In the genomic region with DNA sequence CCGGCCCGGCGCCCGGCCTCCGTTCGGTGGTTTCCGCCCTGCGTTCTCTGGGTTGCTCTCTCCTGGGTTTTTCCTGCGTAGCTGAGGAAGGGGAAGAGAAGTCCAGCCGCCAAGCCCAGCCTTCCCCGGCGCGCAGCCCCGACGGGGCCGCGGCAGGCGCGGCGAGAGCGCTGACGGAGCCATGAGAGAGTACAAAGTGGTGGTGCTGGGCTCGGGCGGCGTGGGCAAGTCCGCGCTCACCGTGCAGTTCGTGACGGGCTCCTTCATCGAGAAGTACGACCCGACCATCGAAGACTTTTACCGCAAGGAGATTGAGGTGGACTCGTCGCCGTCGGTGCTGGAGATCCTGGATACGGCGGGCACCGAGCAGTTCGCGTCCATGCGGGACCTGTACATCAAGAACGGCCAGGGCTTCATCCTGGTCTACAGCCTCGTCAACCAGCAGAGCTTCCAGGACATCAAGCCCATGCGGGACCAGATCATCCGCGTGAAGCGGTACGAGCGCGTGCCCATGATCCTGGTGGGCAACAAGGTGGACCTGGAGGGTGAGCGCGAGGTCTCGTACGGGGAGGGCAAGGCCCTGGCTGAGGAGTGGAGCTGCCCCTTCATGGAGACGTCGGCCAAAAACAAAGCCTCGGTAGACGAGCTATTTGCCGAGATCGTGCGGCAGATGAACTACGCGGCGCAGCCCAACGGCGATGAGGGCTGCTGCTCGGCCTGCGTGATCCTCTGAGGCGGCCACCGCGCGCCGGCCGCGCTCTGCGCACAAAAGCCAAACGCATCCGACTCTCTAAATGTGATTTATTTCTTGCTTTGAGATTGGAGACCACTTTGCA, we compare ENCODE assay signal across 8 cellular contexts. TPM values are rescaled to one million over a fixed set of nuclear protein-coding genes. Genes with fewer than 3 reads are reported as not detected.
DNase-seq lines count a peak whose midpoint lies in the region; ATAC-seq and TF ChIP-seq lines count a peak whose summit lies in the region.

No MANE protein-coding gene starts in this region.

- peaks cover 46% of the 10 kb centered on the region for H4K20me1 ChIP-seq in PC-3 (ENCODE audit: low read length)

- H3K9me3 ChIP-seq in PC-3 (ENCODE audit: low read length), result no peaks in the 10 kb centered on the region
- no peaks in the 10 kb centered on the region for H3K9me3 ChIP-seq in gastroesophageal sphincter
- no peaks in the 10 kb centered on the region for H3K9me3 ChIP-seq in upper lobe of left lung

- no peaks in the 10 kb centered on the region for H3K27me3 ChIP-seq in PC-3 (ENCODE audit: low read length)
- H3K27me3 ChIP-seq in gastroesophageal sphincter, result no peaks in the 10 kb centered on the region
- H3K27me3 ChIP-seq in upper lobe of left lung, result no peaks in the 10 kb centered on the region

- H3K79me2 ChIP-seq in PC-3 (ENCODE audit: low read length), result peaks cover 57% of the 10 kb centered on the region

- no peak for TF ChIP-seq EP300 in gastroesophageal sphincter (IDR thresholded peaks at IDR 0.05)
- no peak for TF ChIP-seq EP300 in upper lobe of left lung (IDR thresholded peaks at IDR 0.05)

- H3K4me2 ChIP-seq in PC-3 (ENCODE audit: low read length), result peak overlapping the region; percentile 93

- 0% methylated on average over 5 of the region's 82 CpGs; no CpG with 5 or more reads in 1 of the 2 donors for WGBS in gastroesophageal sphincter (ENCODE audit: low coverage in 1 of 2), 2 donors
- 0% methylated on average over 25 to 63 of the region's 82 CpGs for WGBS in upper lobe of left lung, 2 donors

- CTCF ChIA-PET in PC-3 (lab: Charles Lee), result interaction anchor here (0.6 to 1.0 kb wide), 2 partner anchors 19 to 127 kb away, joined by 3 to 4 read pairs; no protein-coding TSS in a partner anchor

- H3K4me1 ChIP-seq in PC-3 (ENCODE audit: insufficient read depth, low read length) (peaks cover 44% of the 10 kb centered on the region), gastroesophageal sphincter (peaks cover 3 to 49% (median 7%) of the 10 kb centered on the region in 3 donors), upper lobe of left lung (peaks cover 24 to 40% (median 30%) of the 10 kb centered on the region in 4 donors)

- no peak overlapping the region for H2AFZ ChIP-seq in PC-3 (ENCODE audit: low read length)

- no peaks in the 10 kb centered on the region for H3K9me2 ChIP-seq in PC-3 (replicated peaks; ENCODE audit: low read length)

- TF ChIP-seq CTCF in PC-3 (conservative IDR thresholded peaks at IDR 0.05; ENCODE audit: low read depth, low read length) (no peak), gastroesophageal sphincter (IDR thresholded peaks at IDR 0.05) (no peak), upper lobe of left lung (IDR thresholded peaks at IDR 0.05) (no peak)

- H3K4me3 ChIP-seq in PC-3 (ENCODE audit: low read length), result peak overlapping the region; percentile 95
- H3K4me3 ChIP-seq in gastroesophageal sphincter, result peak overlapping the region; percentile 70 to 91
- H3K4me3 ChIP-seq in upper lobe of left lung, result peak overlapping the region; percentile 70 to 94 (median 84)

- TF ChIP-seq POLR2A in gastroesophageal sphincter (IDR thresholded peaks at IDR 0.05) (no peak), upper lobe of left lung (IDR thresholded peaks at IDR 0.05) (no peak)

- POLR2A ChIA-PET in PC-3 (lab: Charles Lee; ENCODE audit: unreplicated experiment), result interaction anchor here (0.6 kb wide), 2 partner anchors 30 to 127 kb away, joined by 3 to 4 read pairs; no protein-coding TSS in a partner anchor

- H3K9ac ChIP-seq in PC-3 (ENCODE audit: low read length), result peak overlapping the region; percentile 90

- H3K36me3 ChIP-seq in PC-3 (ENCODE audit: low read depth, low read length) (peaks cover 20% of the 10 kb centered on the region), gastroesophageal sphincter (no peaks in the 10 kb centered on the region), upper lobe of left lung (no peaks in the 10 kb centered on the region)

- intact Hi-C loops in PC-3 (cut with micrococcal nuclease), result loop anchor here (2.0 to 10.0 kb wide), 5 partner anchors 35 to 742 kb away; no protein-coding TSS in a partner anchor

- ATAC-seq in HG02884 (IDR thresholded peaks at IDR 0.05; ENCODE audit: unreplicated experiment), result peak; percentile 1
- 0 out of 2 replicates have a peak, but pooled peaks have one; percentile 0 for ATAC-seq in PC-3
- ATAC-seq in gastroesophageal sphincter, result peak; percentile 2
- peak in 1 of 2 donors; percentile 23 for ATAC-seq in upper lobe of left lung (ENCODE audit: low FRiP score in 2 of 2)

- no peaks in the 10 kb centered on the region for H3F3A ChIP-seq in PC-3 (ENCODE audit: low read length, unreplicated experiment)

- BruUV-seq in PC-3 (replicated peaks; lab: Mats Ljungman, UMichigan), result TSS peak; percentile 32

- DNase-seq in DMS53 (lab: John Stamatoyannopoulos, UW) (peak; percentile 73), DMS53 treated with DMSO at 0.1 percent for 48 hours (lab: John Stamatoyannopoulos, UW; ENCODE audit: unreplicated experiment) (no peak), PC-3 (peak; percentile 32), activated gamma-delta T cell treated with Interleukin-2 at 50 U/mL for 16 hours (peak; percentile 31), occipital lobe (lab: John Stamatoyannopoulos, UW) (peak; percentile 37), upper lobe of left lung (peak; percentile 36 to 92)

- H3K27ac ChIP-seq in PC-3 (ENCODE audit: low read length), result peak overlapping the region; percentile 58
- peak overlapping the region; percentile 73 to 98 (median 95) for H3K27ac ChIP-seq in gastroesophageal sphincter
- peak overlapping the region; percentile 92 to 97 (median 96) for H3K27ac ChIP-seq in upper lobe of left lung

RNA-seq across cellular contexts. Expression of gene RAP2B, which starts 0.7 kb away (rescaled TPM):
- 37.8 and 41.4 TPM in 2 replicates for total RNA-seq in PC-3 (2014; rRNA removed)
- 10 to 100 TPM; 11.5 to 14.7 (median 13.5) TPM for total RNA-seq in gastroesophageal sphincter
- total RNA-seq in occipital lobe, result 50.2 TPM
- total RNA-seq in upper lobe of left lung, result 10 to 100 TPM; 12.3 to 32.0 (median 22.9) TPM
